6 cellular contexts compared by ENCODE assay signal in genomic region chr3:87737817-87738216, GRCh38. TPM values are rescaled to one million over a fixed set of nuclear protein-coding genes. Genes with fewer than 3 reads are reported as not detected.
"Had no signal": no experiment of that assay in that cellular context is flagged by ENCODE, and none has a peak within 500 bp of the region (broad histone marks: within the 10 kb centered on the region; RNA-seq: fewer than 3 reads in every experiment).

No MANE protein-coding gene starts in this region.

RNA-seq across cellular contexts. Expression of gene HTR1F, which starts 54.7 kb away (rescaled TPM):
- total RNA-seq: activated CD8-positive, alpha-beta T cell treated with anti-CD3 and anti-CD28 coated beads, Interleukin-2, amount 10 ng/mL, durations not matched to agents 7 days and 5 days; activated naive CD8-positive, alpha-beta T cell treated with anti-CD3 and anti-CD28 coated beads, Interleukin-2, amount 10 ng/mL, durations not matched to agents 7 days and 5 days; chondrocyte; SJCRH30; T-helper 1 cell treated with Interleukin-12 subunit alpha and Interleukin-12 subunit beta and Interleukin-4 antibody, amounts not matched to agents 30 ng/mL and 1 ng/mL, for 36 hours had no signal
- polyA plus RNA-seq: SK-N-SH had no signal
